Comparison of ENCODE assay signal across 15 cellular contexts in genomic region chr7:68604516-68604915, GRCh38.
"Had no signal": no experiment of that assay in that cellular context is flagged by ENCODE, and none has a peak within 500 bp of the region (broad histone marks: within the 10 kb centered on the region; RNA-seq: fewer than 3 reads in every experiment).

No MANE protein-coding gene starts in this region.

- DNase-seq: effector memory CD8-positive, alpha-beta T cell; gastrocnemius medialis; glutamatergic neuron; islet precursor cell; mucosa of descending colon; naive thymus-derived CD8-positive, alpha-beta T cell; posterior cingulate gyrus; spleen; stimulated activated CD4-positive, alpha-beta T cell treated with anti-CD3 and anti-CD28 coated beads, Interleukin-15, amount 100 ng/mL, for 24 hours; stimulated activated CD4-positive, alpha-beta T cell treated with anti-CD3 and anti-CD28 coated beads, Interleukin-1b, Interleukin-23, amount 100 ng/mL, for 48 hours; stimulated activated CD4-positive, alpha-beta T cell treated with anti-CD3 and anti-CD28 coated beads, Interleukin-4, amount 100 ng/mL, for 24 hours; transverse colon had no signal

- ATAC-seq: effector memory CD8-positive, alpha-beta T cell; gastrocnemius medialis; left lobe of liver; mucosa of descending colon; naive thymus-derived CD8-positive, alpha-beta T cell; sciatic nerve; stimulated activated memory B cell treated with anti-CD40 and anti-IgM and Interleukin-4, amounts not matched to agents 10 μg/mL and 1 μg/mL and 100 μg/mL, for 72 hours had no signal
